In the genomic region with DNA sequence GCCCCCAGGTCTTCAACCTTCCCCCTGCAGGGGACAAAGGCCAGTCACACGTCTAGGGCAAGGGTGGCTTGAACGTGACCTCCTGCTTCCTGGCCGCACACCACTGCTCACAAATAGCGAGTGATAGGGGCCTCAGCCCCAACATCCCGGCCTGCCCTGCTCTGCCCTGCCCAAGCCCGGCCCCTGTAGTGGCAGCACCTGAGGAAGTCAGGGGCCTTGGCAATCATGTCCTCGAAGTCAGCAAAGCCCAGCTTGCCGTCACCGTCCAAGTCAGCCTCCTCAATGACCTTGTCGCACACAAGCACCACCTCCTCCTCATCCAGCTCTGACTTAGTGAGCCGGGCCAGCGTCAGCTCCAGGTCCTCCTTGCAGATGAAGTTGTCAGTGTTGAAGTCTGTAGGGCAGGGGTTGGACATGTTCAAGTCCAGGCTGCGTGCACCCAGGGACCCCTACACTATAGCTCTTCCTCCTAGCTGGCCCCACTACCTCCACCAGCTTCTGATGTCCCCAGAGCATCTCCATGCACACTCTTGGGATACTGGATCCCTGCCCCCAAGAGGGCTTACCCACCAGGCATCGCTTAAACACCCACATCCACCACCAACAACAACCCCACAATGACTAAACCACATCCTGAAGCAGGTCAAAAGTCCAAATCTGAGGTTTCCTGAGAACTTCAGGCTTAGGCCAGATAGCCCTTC, we compare ENCODE assay signal across 15 cellular contexts. TPM values are rescaled to one million over a fixed set of nuclear protein-coding genes. Genes with fewer than 3 reads are reported as not detected.
DNase-seq lines count a peak whose midpoint lies in the region; ATAC-seq, FAIRE-seq and TF ChIP-seq lines count a peak whose summit lies in the region.
"Had no signal": no experiment of that assay in that cellular context is flagged by ENCODE, and none has a peak within 500 bp of the region (broad histone marks: within the 10 kb centered on the region; RNA-seq: fewer than 3 reads in every experiment).

No MANE protein-coding gene starts in this region.

- peaks cover 39% of the 10 kb centered on the region for H3K4me1 ChIP-seq in CD4-positive, CD25-positive, alpha-beta regulatory T cell (ENCODE audit: control insufficient read depth, insufficient read depth, low read length, poor library complexity, severe bottlenecking)
- no peaks in the 10 kb centered on the region for H3K4me1 ChIP-seq in right lobe of liver

- no peak overlapping the region for H3K27ac ChIP-seq in CD4-positive, CD25-positive, alpha-beta regulatory T cell (ENCODE audit: insufficient read depth, low read length, poor library complexity, severe bottlenecking)
- no peak overlapping the region for H3K27ac ChIP-seq in right lobe of liver
- H3K27ac ChIP-seq: coronary artery, KMS-11, suprapubic skin had no signal

- ATAC-seq in CD4-positive, CD25-positive, alpha-beta regulatory T cell (ENCODE audit: low read depth in 2 of 2) = no peak
- no peak for ATAC-seq in activated T-helper 17 cell treated with anti-CD3 and anti-CD28 coated beads, Interleukin-2, amount 50 U/mL, for 72 hours (replicated peaks)
- ATAC-seq in right lobe of liver (no peak), GM19455 (IDR thresholded peaks at IDR 0.05; ENCODE audit: unreplicated experiment) (no peak)
- ATAC-seq: right cardiac atrium, WTC11 had no signal

- peak in 1 of 3 donors; percentile 70 for DNase-seq in CD4-positive, CD25-positive, alpha-beta regulatory T cell
- no peak for DNase-seq in GM18507 (ENCODE audit: extremely low spot score, insufficient read length, low read depth)
- DNase-seq in right lobe of liver = peak in 2 of 3 donors; percentile 8 to 31
- no peak for DNase-seq in 8988T
- DNase-seq in NCI-H510A (lab: John Stamatoyannopoulos, UW) = no peak
- no peak for DNase-seq in DMS 273 (lab: John Stamatoyannopoulos, UW; ENCODE audit: unreplicated experiment)
- DNase-seq: C1 segment of cervical spinal cord, NCI-H2081 treated with DMSO at 0.1 percent for 48 hours had no signal

- H3K4me3 ChIP-seq in CD4-positive, CD25-positive, alpha-beta regulatory T cell (ENCODE audit: low read depth, low read length) = no peak overlapping the region
- H3K4me3 ChIP-seq in right lobe of liver = no peak overlapping the region
- H3K4me3 ChIP-seq: coronary artery, suprapubic skin had no signal

- H3K9me3 Mint-ChIP-seq in CD4-positive, CD25-positive, alpha-beta regulatory T cell = no peaks in the 10 kb centered on the region
- H3K9me3 Mint-ChIP-seq in activated T-helper 17 cell treated with anti-CD3 and anti-CD28 coated beads, Interleukin-2, amount 50 U/mL, for 72 hours = no peaks in the 10 kb centered on the region
- H3K9me3 Mint-ChIP-seq: WTC11 had no signal

- no peaks in the 10 kb centered on the region for H3K36me3 Mint-ChIP-seq in CD4-positive, CD25-positive, alpha-beta regulatory T cell
- H3K36me3 Mint-ChIP-seq in activated T-helper 17 cell treated with anti-CD3 and anti-CD28 coated beads, Interleukin-2, amount 50 U/mL, for 72 hours (ENCODE audit: low read depth) = no peaks in the 10 kb centered on the region

- FAIRE-seq in GM18507 (lab: Jason Lieb, UNC) = peak; percentile 71

- 60% methylated on average over 6 of the region's 14 CpGs for WGBS in right lobe of liver (ENCODE audit: insufficient coverage, low coverage, low lambda C conversion rate, missing lambda C conversion rate)

- H3K4me3 Mint-ChIP-seq in CD4-positive, CD25-positive, alpha-beta regulatory T cell = peak overlapping the region in 3 of 4 donors; percentile 8 to 68 (median 41)
- peak overlapping the region; percentile 71 for H3K4me3 Mint-ChIP-seq in activated T-helper 17 cell treated with anti-CD3 and anti-CD28 coated beads, Interleukin-2, amount 50 U/mL, for 72 hours
- H3K4me3 Mint-ChIP-seq: WTC11 had no signal

- peak overlapping the region; percentile 80 to 95 (median 90) for H3K27ac Mint-ChIP-seq in CD4-positive, CD25-positive, alpha-beta regulatory T cell
- H3K27ac Mint-ChIP-seq in activated T-helper 17 cell treated with anti-CD3 and anti-CD28 coated beads, Interleukin-2, amount 50 U/mL, for 72 hours = peak overlapping the region; percentile 74
- H3K27ac Mint-ChIP-seq: WTC11 had no signal

- TF ChIP-seq CTCF in right lobe of liver (IDR thresholded peaks at IDR 0.05) = no peak

- peaks cover 4 to 46% (median 31%) of the 10 kb centered on the region in 4 donors for H3K4me1 Mint-ChIP-seq in CD4-positive, CD25-positive, alpha-beta regulatory T cell
- peaks cover 31% of the 10 kb centered on the region for H3K4me1 Mint-ChIP-seq in activated T-helper 17 cell treated with anti-CD3 and anti-CD28 coated beads, Interleukin-2, amount 50 U/mL, for 72 hours

- no peaks in the 10 kb centered on the region for H3K27me3 ChIP-seq in CD4-positive, CD25-positive, alpha-beta regulatory T cell (ENCODE audit: control insufficient read depth, insufficient read depth, low read length)
- no peaks in the 10 kb centered on the region for H3K27me3 ChIP-seq in right lobe of liver
- H3K27me3 ChIP-seq: suprapubic skin had no signal

- H3K36me3 ChIP-seq in CD4-positive, CD25-positive, alpha-beta regulatory T cell (ENCODE audit: control insufficient read depth, insufficient read depth, low read length) = no peaks in the 10 kb centered on the region
- no peaks in the 10 kb centered on the region for H3K36me3 ChIP-seq in right lobe of liver
- H3K36me3 ChIP-seq: suprapubic skin had no signal

- TF ChIP-seq POLR2A in right lobe of liver (IDR thresholded peaks at IDR 0.05) = no peak

- intact Hi-C loops in right lobe of liver (cut with DNase I) = loop anchor here (5.0 to 10.0 kb wide), 2 partner anchors 111 to 143 kb away; no protein-coding TSS in a partner anchor

- H3K27me3 Mint-ChIP-seq in CD4-positive, CD25-positive, alpha-beta regulatory T cell = peaks cover 6% of the 10 kb centered on the region
- H3K27me3 Mint-ChIP-seq in activated T-helper 17 cell treated with anti-CD3 and anti-CD28 coated beads, Interleukin-2, amount 50 U/mL, for 72 hours = no peaks in the 10 kb centered on the region

- no peaks in the 10 kb centered on the region for H3K9me3 ChIP-seq in CD4-positive, CD25-positive, alpha-beta regulatory T cell (ENCODE audit: control insufficient read depth in 2 of 2, low read length in 2 of 2)
- H3K9me3 ChIP-seq in right lobe of liver = no peaks in the 10 kb centered on the region
- H3K9me3 ChIP-seq: suprapubic skin had no signal

RNA-seq across cellular contexts. Expression of gene SH2D7, which starts 13.3 kb away (rescaled TPM):
- total RNA-seq in CD4-positive, CD25-positive, alpha-beta regulatory T cell = not detected
- polyA plus RNA-seq in CD4-positive, CD25-positive, alpha-beta regulatory T cell = under 1 TPM in 1 of 4 donors, not detected in 3; 0.09 TPM
- not detected for total RNA-seq in activated T-helper 17 cell treated with anti-CD3 and anti-CD28 coated beads, Interleukin-2, amount 50 U/mL, for 72 hours
- not detected for total RNA-seq in right lobe of liver
- total RNA-seq: right cardiac atrium, suprapubic skin, WTC11 had no signal

RNA-seq across cellular contexts. Expression of gene CIB2, which starts 25.6 kb away (rescaled TPM):
- 1.2 TPM for total RNA-seq in CD4-positive, CD25-positive, alpha-beta regulatory T cell
- polyA plus RNA-seq in CD4-positive, CD25-positive, alpha-beta regulatory T cell = 1 to 10 TPM in 3 of 4 donors, under 1 TPM in 1; 0.94 to 2.7 (median 1.9) TPM
- total RNA-seq in activated T-helper 17 cell treated with anti-CD3 and anti-CD28 coated beads, Interleukin-2, amount 50 U/mL, for 72 hours = 1 to 10 TPM in 1 of 2 donors, under 1 TPM in 1; 0.65 to 1.7 TPM
- 1 to 10 TPM in 2 of 6 experiments, under 1 TPM in 3, not detected in 1; 0.22 to 1.3 (median 0.74) TPM for total RNA-seq in right lobe of liver

RNA-seq across cellular contexts. Expression of gene TBC1D2B, which starts 28.2 kb away (rescaled TPM):
- total RNA-seq in CD4-positive, CD25-positive, alpha-beta regulatory T cell = 117 TPM
- 10 to 100 TPM; 12.2 to 17.9 (median 15.4) TPM for polyA plus RNA-seq in CD4-positive, CD25-positive, alpha-beta regulatory T cell
- total RNA-seq in activated T-helper 17 cell treated with anti-CD3 and anti-CD28 coated beads, Interleukin-2, amount 50 U/mL, for 72 hours = 100 to 1,000 TPM in 1 of 2 donors, 10 to 100 TPM in 1; 86.1 to 109 TPM
- total RNA-seq in right lobe of liver = 10 to 100 TPM; 23.7 to 81.4 (median 29.6) TPM

RNA-seq across cellular contexts. Expression of gene IDH3A, which starts 43.5 kb away (rescaled TPM):
- 51.9 TPM for total RNA-seq in CD4-positive, CD25-positive, alpha-beta regulatory T cell
- polyA plus RNA-seq in CD4-positive, CD25-positive, alpha-beta regulatory T cell = 10 to 100 TPM; 38.2 to 62.1 (median 46.8) TPM
- 100 to 1,000 TPM in 1 of 2 donors, 10 to 100 TPM in 1; 61.9 to 176 TPM for total RNA-seq in activated T-helper 17 cell treated with anti-CD3 and anti-CD28 coated beads, Interleukin-2, amount 50 U/mL, for 72 hours
- total RNA-seq in right lobe of liver = 10 to 100 TPM; 22.0 to 46.5 (median 34.6) TPM

Comparison
In these comparisons a context has a peak if more than half of its experiments do, and no peak if none do; other contexts are left out.
1. DNase-seq: peak in right lobe of liver (2 of 3); none in GM18507 (single experiment), 8988T (single experiment), NCI-H510A (single experiment) and DMS 273 (single experiment).